Comparison of ENCODE assay signal across 8 cellular contexts in the genomic region with DNA sequence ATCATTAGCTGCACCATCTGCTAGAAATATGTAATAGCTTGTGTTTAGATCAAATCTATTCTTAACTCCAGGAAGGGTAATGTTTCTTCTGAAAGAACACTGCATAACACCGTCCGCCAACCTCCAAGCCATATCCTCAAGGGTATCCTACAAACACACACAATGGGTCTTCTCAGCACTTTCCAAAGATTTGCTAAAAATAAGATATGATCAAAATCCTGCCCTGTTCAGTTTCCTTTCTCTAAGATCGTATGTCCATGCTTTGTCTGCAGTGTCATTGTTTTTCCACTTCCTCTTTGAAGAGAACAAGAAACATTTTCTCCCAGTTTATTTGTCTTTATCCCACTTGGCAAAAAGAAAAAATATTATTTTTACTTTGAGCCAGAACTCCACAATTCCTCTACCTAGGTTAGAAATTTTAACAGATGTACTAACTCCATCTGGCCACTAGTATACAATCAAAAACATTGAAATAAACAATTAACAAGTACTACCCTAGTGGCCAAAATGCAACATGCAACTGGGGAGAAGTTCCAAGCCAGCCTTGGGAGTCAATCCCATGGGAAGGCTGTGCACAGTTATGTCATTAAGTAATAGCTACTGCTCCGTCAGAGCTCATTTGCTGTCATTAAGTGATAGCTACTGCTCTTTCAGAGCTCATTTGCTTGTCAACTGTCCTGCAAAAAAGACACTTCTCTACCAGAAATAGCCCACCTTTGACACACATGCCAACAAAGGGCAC. TPM values are rescaled to one million over a fixed set of nuclear protein-coding genes. Genes with fewer than 3 reads are reported as not detected.
A peak's percentile ranks its signal among the peaks of the same experiment; 100 is the strongest.
DNase-seq lines count a peak whose midpoint lies in the region; ATAC-seq, FAIRE-seq and TF ChIP-seq lines count a peak whose summit lies in the region.

No MANE protein-coding gene starts in this region.

- CTCF ChIA-PET in WTC11 (lab: Charles Lee) (interaction anchor here (0.9 to 1.4 kb wide), 3 partner anchors 9 to 38 kb away, joined by 3 to 5 read pairs (median 4); a partner anchor contains a TSS), HepG2 (lab: Yijun Ruan, JAX; ENCODE audit: low intra/inter-chr PET ratio, low total read pairs) (no interaction called here)

- TF ChIP-seq CTCF in GM12864 (IDR thresholded peaks at IDR 0.05; ENCODE audit: low read depth, low read length, missing control alignments) (peak; percentile 47), WTC11 (IDR thresholded peaks at IDR 0.05) (peak; percentile 19; the same call in 1 of the 2 replicates), HepG2 (CRISPR knock-in tag; IDR thresholded peaks at IDR 0.05) (no peak), tibial artery (IDR thresholded peaks at IDR 0.05) (peak in 1 of 2 experiments; percentile 20)

- 99% methylated on average over 4 of the region's 4 CpGs for WGBS in HepG2 (ENCODE audit: low lambda C conversion rate)

- H3K4me1 Mint-ChIP-seq in WTC11, result peaks cover 25% of the 10 kb centered on the region

- H3K27ac ChIP-seq in HepG2 (ENCODE audit: extremely low read length, insufficient read depth, low read length) (no peak overlapping the region), tibial artery (no peak overlapping the region)

- TF ChIP-seq EP300 in HepG2 (IDR thresholded peaks at IDR 0.05; ENCODE audit: low read depth in 2 of 2, low read length in 2 of 2) (no peak), HepG2 (CRISPR knock-in tag; IDR thresholded peaks at IDR 0.05; ENCODE audit: borderline replicate concordance) (no peak)

- no peaks in the 10 kb centered on the region for H3K9me3 Mint-ChIP-seq in WTC11

- POLR2A ChIA-PET in WTC11 (lab: Charles Lee), result no interaction called here
- POLR2A ChIA-PET in HepG2 (lab: Yijun Ruan, JAX), result no interaction called here

- TF ChIP-seq POLR2A in HepG2 (IDR thresholded peaks at IDR 0.05; ENCODE audit: insufficient read depth in 1 of 2, low read depth in 2 of 2, low read length in 2 of 2), result no peak

- H3K36me3 ChIP-seq in HepG2 (replicated peaks in 1 of 2; ENCODE audit: control insufficient read depth in 1 of 2, insufficient read depth in 2 of 2, low read length in 2 of 2) (peaks cover 4 to 16% of the 10 kb centered on the region in 2 experiments; a peak in 4 of 5 replicates), tibial artery (peaks cover 6 to 28% (median 7%) of the 10 kb centered on the region in 3 donors)

- no peak overlapping the region for H2AFZ ChIP-seq in HepG2 (ENCODE audit: low read length)

- H3K4me1 ChIP-seq in HepG2 (ENCODE audit: insufficient read depth, low read length) (peaks cover 15% of the 10 kb centered on the region), tibial artery (no peaks in the 10 kb centered on the region)

- no peaks in the 10 kb centered on the region for H3K27me3 Mint-ChIP-seq in WTC11 (ENCODE audit: low read depth)

- no peaks in the 10 kb centered on the region for H3K9me3 ChIP-seq in HepG2 (ENCODE audit: low read length)
- no peaks in the 10 kb centered on the region for H3K9me3 ChIP-seq in tibial artery

- peak; percentile 45 for ATAC-seq in HG03432 (IDR thresholded peaks at IDR 0.05; ENCODE audit: unreplicated experiment)
- ATAC-seq in WTC11, result peak; percentile 89
- peak; percentile 97 for ATAC-seq in HepG2
- ATAC-seq in HG03196 (IDR thresholded peaks at IDR 0.05; ENCODE audit: unreplicated experiment), result no peak

- H3K9ac ChIP-seq in HepG2 (ENCODE audit: insufficient read depth, low read depth, low read length), result no peak overlapping the region

- H4K20me1 ChIP-seq in HepG2 (ENCODE audit: insufficient read depth, low read length), result no peaks in the 10 kb centered on the region

- no peak overlapping the region for H3K4me2 ChIP-seq in HepG2 (ENCODE audit: low read depth, low read length)

- H3K27me3 ChIP-seq in HepG2 (ENCODE audit: control insufficient read depth in 1 of 2, insufficient read depth in 2 of 2, low read length in 2 of 2), result no peaks in the 10 kb centered on the region
- no peaks in the 10 kb centered on the region for H3K27me3 ChIP-seq in tibial artery

- intact Hi-C loops in HepG2 (cut with micrococcal nuclease; ENCODE audit: unreplicated experiment), result no loop called here
- intact Hi-C loops in tibial artery (cut with DNase I; ENCODE audit: low total_unique reads), result no loop called here

- peak; percentile 60 for FAIRE-seq in HepG2 (lab: Jason Lieb, UNC)

- H3K4me3 ChIP-seq in GM12864 (ENCODE audit: low read depth, low read length) (no peak overlapping the region), HepG2 (replicated peaks in 1 of 3; ENCODE audit: insufficient read depth in 1 of 3, low read depth in 2 of 3, low read length in 3 of 3) (no peak overlapping the region), tibial artery (no peak overlapping the region)

- H3K4me3 Mint-ChIP-seq in WTC11, result no peak overlapping the region

- in situ Hi-C loops in HepG2 (cut with HindIII; ENCODE audit: extremely low pct_ligation_motif_present, low pct_unique_long_range_greater_than_20kb), result no loop called here

- H3K79me2 ChIP-seq in HepG2 (ENCODE audit: insufficient read depth, low read length), result no peaks in the 10 kb centered on the region

- no peak for TF ChIP-seq RAD21 in HepG2 (CRISPR knock-in tag; IDR thresholded peaks at IDR 0.05)

- no peaks in the 10 kb centered on the region; the same call in 1 of the 2 replicates for H3K36me3 Mint-ChIP-seq in WTC11

- no peak overlapping the region for H3K27ac Mint-ChIP-seq in WTC11

- no TSS peak for BruUV-seq in HepG2 (replicated peaks; lab: Mats Ljungman, UMichigan)

- DNase-seq in GM12864 (ENCODE audit: low read depth) (no peak), WTC11 (ENCODE audit: low spot score) (peak; percentile 27), HepG2 (ENCODE audit: low spot score) (peak; percentile 56), NCI-H187 (lab: John Stamatoyannopoulos, UW) (no peak), tibial artery (no peak), mesenteric fat pad (ENCODE audit: low spot score) (no peak)

TF ChIP-seq in WTC11, 78 proteins besides CTCF, POLR2A, EP300 and RAD21 (continues in another document):
- TF ChIP-seq, protein P1, sequence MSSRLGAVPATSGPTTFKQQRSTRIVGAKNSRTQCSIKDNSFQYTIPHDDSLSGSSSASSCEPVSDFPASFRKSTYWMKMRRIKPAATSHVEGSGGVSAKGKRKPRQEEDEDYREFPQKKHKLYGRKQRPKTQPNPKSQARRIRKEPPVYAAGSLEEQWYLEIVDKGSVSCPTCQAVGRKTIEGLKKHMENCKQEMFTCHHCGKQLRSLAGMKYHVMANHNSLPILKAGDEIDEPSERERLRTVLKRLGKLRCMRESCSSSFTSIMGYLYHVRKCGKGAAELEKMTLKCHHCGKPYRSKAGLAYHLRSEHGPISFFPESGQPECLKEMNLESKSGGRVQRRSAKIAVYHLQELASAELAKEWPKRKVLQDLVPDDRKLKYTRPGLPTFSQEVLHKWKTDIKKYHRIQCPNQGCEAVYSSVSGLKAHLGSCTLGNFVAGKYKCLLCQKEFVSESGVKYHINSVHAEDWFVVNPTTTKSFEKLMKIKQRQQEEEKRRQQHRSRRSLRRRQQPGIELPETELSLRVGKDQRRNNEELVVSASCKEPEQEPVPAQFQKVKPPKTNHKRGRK (CRISPR knock-in tag; IDR thresholded peaks at IDR 0.05; ENCODE audit: borderline replicate concordance), result no peak

TF ChIP-seq in HepG2, 621 proteins besides CTCF, POLR2A, EP300 and RAD21 (continues in another document):
- TF ChIP-seq, protein P2, sequence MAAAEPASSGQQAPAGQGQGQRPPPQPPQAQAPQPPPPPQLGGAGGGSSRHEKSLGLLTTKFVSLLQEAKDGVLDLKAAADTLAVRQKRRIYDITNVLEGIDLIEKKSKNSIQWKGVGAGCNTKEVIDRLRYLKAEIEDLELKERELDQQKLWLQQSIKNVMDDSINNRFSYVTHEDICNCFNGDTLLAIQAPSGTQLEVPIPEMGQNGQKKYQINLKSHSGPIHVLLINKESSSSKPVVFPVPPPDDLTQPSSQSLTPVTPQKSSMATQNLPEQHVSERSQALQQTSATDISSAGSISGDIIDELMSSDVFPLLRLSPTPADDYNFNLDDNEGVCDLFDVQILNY (CRISPR knock-in tag; conservative IDR thresholded peaks at IDR 0.05), result no peak
- TF ChIP-seq, protein P3, sequence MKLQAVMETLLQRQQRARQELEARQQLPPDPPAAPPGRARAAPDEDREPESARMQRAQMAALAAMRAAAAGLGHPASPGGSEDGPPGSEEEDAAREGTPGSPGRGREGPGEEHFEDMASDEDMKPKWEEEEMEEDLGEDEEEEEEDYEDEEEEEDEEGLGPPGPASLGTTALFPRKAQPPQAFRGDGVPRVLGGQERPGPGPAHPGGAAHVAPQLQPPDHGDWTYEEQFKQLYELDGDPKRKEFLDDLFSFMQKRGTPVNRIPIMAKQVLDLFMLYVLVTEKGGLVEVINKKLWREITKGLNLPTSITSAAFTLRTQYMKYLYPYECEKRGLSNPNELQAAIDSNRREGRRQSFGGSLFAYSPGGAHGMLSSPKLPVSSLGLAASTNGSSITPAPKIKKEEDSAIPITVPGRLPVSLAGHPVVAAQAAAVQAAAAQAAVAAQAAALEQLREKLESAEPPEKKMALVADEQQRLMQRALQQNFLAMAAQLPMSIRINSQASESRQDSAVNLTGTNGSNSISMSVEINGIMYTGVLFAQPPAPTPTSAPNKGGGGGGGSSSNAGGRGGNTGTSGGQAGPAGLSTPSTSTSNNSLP (IDR thresholded peaks at IDR 0.05; ENCODE audit: low read depth, low read length), result peak; percentile 100

RNA-seq across cellular contexts. Expression of a gene that starts 37.8 kb away (rescaled TPM):
- total RNA-seq in WTC11 (2021), result 6.0 to 6.2 TPM (median 6.1 TPM) in 3 replicates
- total RNA-seq in HepG2 (2016; rRNA removed; fragmentation: Illumina TruSeq; extraction: Trizol), result 12.0 and 23.4 TPM in 2 replicates
- 3.4 and 3.9 TPM in 2 replicates for total RNA-seq in HepG2 (2016; cell fraction: cytosol; rRNA removed; fragmentation: Illumina TruSeq; extraction: Trizol; ENCODE audit: low read depth)
- 13.7 and 24.0 TPM in 2 replicates for total RNA-seq in HepG2 (2016; cell fraction: insoluble cytoplasmic fraction; rRNA removed; fragmentation: Illumina TruSeq; extraction: Trizol)
- 3.8 and 5.4 TPM in 2 replicates for total RNA-seq in HepG2 (2016; cell fraction: membrane; rRNA removed; fragmentation: Illumina TruSeq; extraction: Trizol)
- 22.5 and 26.4 TPM in 2 replicates for total RNA-seq in HepG2 (2016; cell fraction: nucleus; rRNA removed; fragmentation: Illumina TruSeq; extraction: Trizol)
- polyA plus RNA-seq in HepG2 (2011; rRNA removed), result 22.6 and 23.2 TPM in 2 replicates
- polyA plus RNA-seq in HepG2 (2011; cell fraction: cytosol; rRNA removed), result 11.0 and 18.6 TPM in 2 replicates
- 12.6 and 15.7 TPM in 2 replicates for polyA plus RNA-seq in HepG2 (2011; cell fraction: nucleus; rRNA removed)
- polyA plus RNA-seq in HepG2 (2012), result 22.8 and 35.9 TPM in 2 replicates
- polyA plus RNA-seq in HepG2 (2016; cell fraction: cytosol; fragmentation: Illumina TruSeq; extraction: Trizol; ENCODE audit: low read depth), result 0.40 and 0.52 TPM in 2 replicates
- 3.2 and 3.6 TPM in 2 replicates for polyA plus RNA-seq in HepG2 (2016; cell fraction: insoluble cytoplasmic fraction; fragmentation: Illumina TruSeq; extraction: Trizol; ENCODE audit: low read depth)
- 0.48 and 2.5 TPM in 2 replicates for polyA plus RNA-seq in HepG2 (2016; cell fraction: membrane; fragmentation: Illumina TruSeq; extraction: Trizol; ENCODE audit: low read depth)
- polyA plus RNA-seq in HepG2 (2016; cell fraction: nucleus; fragmentation: Illumina TruSeq; extraction: Trizol; ENCODE audit: insufficient read depth, low read depth), result 8.7 and 11.7 TPM in 2 replicates
- polyA minus RNA-seq in HepG2 (2011; rRNA and poly(A)+ RNA removed; ENCODE audit: low replicate concordance), result 11.4 and 80.8 TPM in 2 replicates
- polyA minus RNA-seq in HepG2 (2011; cell fraction: cytosol; rRNA and poly(A)+ RNA removed), result 42.1 and 48.8 TPM in 2 replicates
- 48.9 and 62.4 TPM in 2 replicates for polyA minus RNA-seq in HepG2 (2011; cell fraction: nucleus; rRNA and poly(A)+ RNA removed)
- 6.0 TPM for total RNA-seq in mesenteric fat pad

Comparison
In these comparisons a context has a peak if more than half of its experiments do, and no peak if none do; other contexts are left out.
1. DNase-seq: peak in WTC11 (single experiment) and HepG2 (single experiment); none in GM12864 (single experiment), NCI-H187 (0 of 2), tibial artery (0 of 2) and mesenteric fat pad (single experiment).